22 cellular contexts compared by ENCODE assay signal in genomic region chr9:87068177-87068845, GRCh38.
"Had no signal": no experiment of that assay in that cellular context is flagged by ENCODE, and none has a peak within 500 bp of the region (broad histone marks: within the 10 kb centered on the region; RNA-seq: fewer than 3 reads in every experiment).

No MANE protein-coding gene starts in this region.

- DNase-seq: activated CD4-positive, alpha-beta T cell treated with anti-CD3 and anti-CD28 coated beads for 48 hours; activated CD4-positive, alpha-beta T cell treated with anti-CD3 and anti-CD28 coated beads, Interleukin-2, amount 50 U/mL, for 4 hours; activated CD4-positive, CD25-positive, alpha-beta regulatory T cell treated with anti-CD3 and anti-CD28 coated beads, Interleukin-2, amount 50 U/mL, for 72 hours; activated CD8-positive, alpha-beta memory T cell treated with anti-CD3 and anti-CD28 coated beads, Interleukin-2, amount 50 U/mL, for 48 hours; activated CD8-positive, alpha-beta T cell treated with anti-CD3 and anti-CD28 coated beads, Interleukin-2, amount 10 ng/mL, durations not matched to agents 7 days and 5 days; activated effector memory CD4-positive, alpha-beta T cell treated with Interleukin-2 at 50 U/mL for 16 hours; activated naive CD4-positive, alpha-beta T cell; activated T-cell treated with anti-CD3 and anti-CD28 coated beads, Interleukin-2, amount 50 U/mL, for 1 hour; amniotic stem cell; body of pancreas; Karpas-422; NCI-H1105 treated with DMSO at 0.1 percent for 48 hours; NCI-H1930; NCI-H2107; NCI-H2171 treated with DMSO at 0.1 percent for 48 hours; NCI-H226; NCI-H526; NCI-H774; SIG-M5; SW 1271 had no signal

- H3K4me1 ChIP-seq: body of pancreas had no signal

- H3K27me3 ChIP-seq: ascending aorta, body of pancreas had no signal

- H3K4me3 ChIP-seq: ascending aorta, body of pancreas, SK-N-MC had no signal

- H3K36me3 ChIP-seq: ascending aorta had no signal

- H3K9me3 ChIP-seq: ascending aorta, body of pancreas had no signal

- H3K27ac ChIP-seq: body of pancreas, SK-N-MC had no signal

- ATAC-seq: activated CD8-positive, alpha-beta T cell treated with anti-CD3 and anti-CD28 coated beads, Interleukin-2, amount 10 ng/mL, durations not matched to agents 7 days and 5 days; body of pancreas had no signal
